1 cellular context compared by ENCODE assay signal in genomic region chr6:155495011-155495768, GRCh38.
A peak's percentile ranks its signal among the peaks of the same experiment; 100 is the strongest.
TF ChIP-seq lines count a peak whose summit lies in the region.

No MANE protein-coding gene starts in this region.

TF ChIP-seq in HepG2, 621 proteins besides CTCF, POLR2A, EP300 and RAD21 (continued from another document and continues in another):
- TF ChIP-seq TIGD3 (CRISPR knock-in tag; IDR thresholded peaks at IDR 0.05; ENCODE audit: borderline replicate concordance): no peak
- TF ChIP-seq YEATS4 (CRISPR knock-in tag; IDR thresholded peaks at IDR 0.05; ENCODE audit: borderline replicate concordance): peak; percentile 39; the same call in 1 of the 2 replicates
- TF ChIP-seq ZNF720 (CRISPR knock-in tag; IDR thresholded peaks at IDR 0.05): no peak
- TF ChIP-seq ZNF274 (CRISPR knock-in tag; IDR thresholded peaks at IDR 0.05): peak; percentile 83; the same call in 1 of the 2 replicates
- TF ChIP-seq PPARG (CRISPR knock-in tag; conservative IDR thresholded peaks at IDR 0.05): peak; percentile 74
- peak; percentile 64; the same call in 1 of the 2 replicates for TF ChIP-seq ZNF792 (CRISPR knock-in tag; IDR thresholded peaks at IDR 0.05)
- TF ChIP-seq MYNN (CRISPR knock-in tag; IDR thresholded peaks at IDR 0.05; ENCODE audit: low read depth): no peak
- no peak for TF ChIP-seq SP1 (IDR thresholded peaks at IDR 0.05)
- TF ChIP-seq SP1 (CRISPR knock-in tag; IDR thresholded peaks at IDR 0.05): no peak
- TF ChIP-seq AHDC1 (CRISPR knock-in tag; IDR thresholded peaks at IDR 0.05; ENCODE audit: borderline replicate concordance): peak; percentile 61; the same call in 1 of the 2 replicates
- TF ChIP-seq BORCS8-MEF2B (CRISPR knock-in tag; IDR thresholded peaks at IDR 0.05): peak; percentile 35; the same call in 1 of the 2 replicates
- no peak for TF ChIP-seq ZNF564 (CRISPR knock-in tag; IDR thresholded peaks at IDR 0.05)
- TF ChIP-seq SNAPC2 (CRISPR knock-in tag; IDR thresholded peaks at IDR 0.05): peak; percentile 76; the same call in 1 of the 2 replicates
- TF ChIP-seq ZNF766 (CRISPR knock-in tag; IDR thresholded peaks at IDR 0.05; ENCODE audit: borderline replicate concordance): no peak; the same call in 1 of the 2 replicates
- TF ChIP-seq ATF2 (CRISPR knock-in tag; IDR thresholded peaks at IDR 0.05): peak; percentile 70; the same call in 1 of the 2 replicates
- no peak; the same call in 1 of the 2 replicates for TF ChIP-seq ZMYM2 (CRISPR knock-in tag; IDR thresholded peaks at IDR 0.05)
- TF ChIP-seq FOSL2 (CRISPR knock-in tag; IDR thresholded peaks at IDR 0.05): peak; percentile 76; the same call in 1 of the 2 replicates
- no peak for TF ChIP-seq KLF12 (CRISPR knock-in tag; IDR thresholded peaks at IDR 0.05; ENCODE audit: borderline replicate concordance)
- TF ChIP-seq ZNF83 (CRISPR knock-in tag; IDR thresholded peaks at IDR 0.05; ENCODE audit: borderline replicate concordance): no peak
- no peak for TF ChIP-seq ADNP (CRISPR knock-in tag; IDR thresholded peaks at IDR 0.05)
- 0 out of 2 replicates have a peak, but pooled peaks have one; percentile 47 for TF ChIP-seq ZNF230 (CRISPR knock-in tag; IDR thresholded peaks at IDR 0.05)
- peak; percentile 87 for TF ChIP-seq CREM (IDR thresholded peaks at IDR 0.05)
- no peak for TF ChIP-seq CREM (CRISPR knock-in tag; IDR thresholded peaks at IDR 0.05)
- TF ChIP-seq KDM3A (CRISPR knock-in tag; IDR thresholded peaks at IDR 0.05; ENCODE audit: low read depth): 0 out of 2 replicates have a peak, but pooled peaks have one; percentile 47
- TF ChIP-seq ARID3A (IDR thresholded peaks at IDR 0.05; ENCODE audit: low read depth, low read length): peak; percentile 57; the same call in 1 of the 2 replicates
- peak; percentile 84 for TF ChIP-seq YY1 (IDR thresholded peaks at IDR 0.05; ENCODE audit: insufficient read depth, insufficient replicate concordance, low read depth, low read length)
- TF ChIP-seq ZNF138 (CRISPR knock-in tag; IDR thresholded peaks at IDR 0.05; ENCODE audit: low read depth): no peak
- TF ChIP-seq GATAD1 (CRISPR knock-in tag; IDR thresholded peaks at IDR 0.05): 0 out of 2 replicates have a peak, but pooled peaks have one; percentile 31
- peak; percentile 90 for TF ChIP-seq CEBPG (CRISPR knock-in tag; IDR thresholded peaks at IDR 0.05)
- no peak for TF ChIP-seq SOX6 (IDR thresholded peaks at IDR 0.05)
- peak; percentile 39; the same call in 1 of the 2 replicates for TF ChIP-seq SOX6 (CRISPR knock-in tag; IDR thresholded peaks at IDR 0.05)
- TF ChIP-seq KLF11 (CRISPR knock-in tag; IDR thresholded peaks at IDR 0.05): no peak
- no peak for TF ChIP-seq HOXA9 (CRISPR knock-in tag; IDR thresholded peaks at IDR 0.05; ENCODE audit: borderline replicate concordance)
- no peak for TF ChIP-seq ZFAT (CRISPR knock-in tag; conservative IDR thresholded peaks at IDR 0.05)
- 0 out of 2 replicates have a peak, but pooled peaks have one; percentile 20 for TF ChIP-seq CBFB (CRISPR knock-in tag; IDR thresholded peaks at IDR 0.05)
- TF ChIP-seq RXRB (CRISPR knock-in tag; IDR thresholded peaks at IDR 0.05; ENCODE audit: borderline replicate concordance): peak; percentile 76
- peak; percentile 86 for TF ChIP-seq MIXL1 (CRISPR knock-in tag; IDR thresholded peaks at IDR 0.05)
- TF ChIP-seq AKNA (CRISPR knock-in tag; IDR thresholded peaks at IDR 0.05; ENCODE audit: borderline replicate concordance): peak; percentile 85; the same call in 1 of the 2 replicates
- TF ChIP-seq ZNF143 (CRISPR knock-in tag; IDR thresholded peaks at IDR 0.05): peak; percentile 56; the same call in 1 of the 2 replicates
- TF ChIP-seq ZNF124 (CRISPR knock-in tag; IDR thresholded peaks at IDR 0.05): peak; percentile 78; the same call in 1 of the 2 replicates
- 0 out of 2 replicates have a peak, but pooled peaks have one; percentile 44 for TF ChIP-seq ZNF205 (CRISPR knock-in tag; IDR thresholded peaks at IDR 0.05)
- peak; percentile 90 for TF ChIP-seq TCF7 (IDR thresholded peaks at IDR 0.05; ENCODE audit: low read depth)
- no peak for TF ChIP-seq ZNF329 (CRISPR knock-in tag; IDR thresholded peaks at IDR 0.05; ENCODE audit: low read depth)
- TF ChIP-seq ZNF510 (CRISPR knock-in tag; IDR thresholded peaks at IDR 0.05; ENCODE audit: low read depth): 0 out of 2 replicates have a peak, but pooled peaks have one; percentile 24
- TF ChIP-seq HDAC6 (IDR thresholded peaks at IDR 0.05; ENCODE audit: low read depth, low read length): no peak
- 0 out of 2 replicates have a peak, but pooled peaks have one; percentile 71 for TF ChIP-seq ERF (CRISPR knock-in tag; IDR thresholded peaks at IDR 0.05)
- 0 out of 2 replicates have a peak, but pooled peaks have one; percentile 41 for TF ChIP-seq YEATS2 (CRISPR knock-in tag; IDR thresholded peaks at IDR 0.05; ENCODE audit: borderline replicate concordance)
- TF ChIP-seq FOXO1 (CRISPR knock-in tag; IDR thresholded peaks at IDR 0.05): peak; percentile 23; the same call in 1 of the 2 replicates
- 0 out of 2 replicates have a peak, but pooled peaks have one; percentile 46 for TF ChIP-seq KLF6 (CRISPR knock-in tag; IDR thresholded peaks at IDR 0.05)
- 0 out of 2 replicates have a peak, but pooled peaks have one; percentile 41 for TF ChIP-seq ZSCAN25 (CRISPR knock-in tag; IDR thresholded peaks at IDR 0.05)
- TF ChIP-seq SIX1 (CRISPR knock-in tag; IDR thresholded peaks at IDR 0.05; ENCODE audit: borderline replicate concordance): 0 out of 2 replicates have a peak, but pooled peaks have one; percentile 54
- TF ChIP-seq ETV5 (CRISPR knock-in tag; IDR thresholded peaks at IDR 0.05; ENCODE audit: borderline replicate concordance): peak; percentile 68
- TF ChIP-seq SMAD1 (CRISPR knock-in tag; IDR thresholded peaks at IDR 0.05; ENCODE audit: borderline replicate concordance, low read depth): peak; percentile 76; the same call in 1 of the 2 replicates
- TF ChIP-seq ZNF556 (CRISPR knock-in tag; IDR thresholded peaks at IDR 0.05; ENCODE audit: borderline replicate concordance): 0 out of 2 replicates have a peak, but pooled peaks have one; percentile 15
- peak; percentile 73 for TF ChIP-seq HOXA3 (CRISPR knock-in tag; IDR thresholded peaks at IDR 0.05)
- peak; percentile 81; the same call in 1 of the 2 replicates for TF ChIP-seq ZNF44 (CRISPR knock-in tag; IDR thresholded peaks at IDR 0.05)
- 0 out of 2 replicates have a peak, but pooled peaks have one; percentile 32 for TF ChIP-seq ZBTB7B (CRISPR knock-in tag; IDR thresholded peaks at IDR 0.05)
- TF ChIP-seq ZNF331 (CRISPR knock-in tag; IDR thresholded peaks at IDR 0.05): peak; percentile 67
